Comparison of ENCODE assay signal across 22 cellular contexts in genomic region chr10:106147050-106147449, GRCh38.
"Had no signal": no experiment of that assay in that cellular context is flagged by ENCODE, and none has a peak within 500 bp of the region (broad histone marks: within the 10 kb centered on the region; RNA-seq: fewer than 3 reads in every experiment).

No MANE protein-coding gene starts in this region.

- H3K9me3 Mint-ChIP-seq: activated naive CD4-positive, alpha-beta T cell treated with anti-CD3 and anti-CD28 coated beads for 36 hours; activated naive CD8-positive, alpha-beta T cell treated with anti-CD3 and anti-CD28 coated beads, Interleukin-2, amount 50 U/mL, for 24 hours; stimulated activated memory B cell treated with anti-CD40 and anti-IgM and Interleukin-4, amounts not matched to agents 10 μg/mL and 1 μg/mL and 100 μg/mL, for 72 hours had no signal

- H3K9me3 ChIP-seq: ascending aorta, breast epithelium, gastrocnemius medialis, testis, upper lobe of left lung had no signal

- H2AFZ ChIP-seq: parathyroid adenoma had no signal

- H3K4me3 Mint-ChIP-seq: activated CD4-positive, alpha-beta T cell treated with anti-CD3 and anti-CD28 coated beads, Interleukin-2, amount 10 ng/mL, durations not matched to agents 7 days and 5 days; activated naive CD4-positive, alpha-beta T cell treated with anti-CD3 and anti-CD28 coated beads for 36 hours; activated naive CD8-positive, alpha-beta T cell treated with anti-CD3 and anti-CD28 coated beads, Interleukin-2, amount 50 U/mL, for 24 hours; activated T-cell treated with anti-CD3 and anti-CD28 coated beads, Interleukin-2, amount 50 U/mL, for 4 hours; naive thymus-derived CD4-positive, alpha-beta T cell; stimulated activated memory B cell treated with anti-CD40 and anti-IgM and Interleukin-4, amounts not matched to agents 10 μg/mL and 1 μg/mL and 100 μg/mL, for 72 hours had no signal

- H3K27me3 Mint-ChIP-seq: activated CD4-positive, alpha-beta T cell treated with anti-CD3 and anti-CD28 coated beads, Interleukin-2, amount 10 ng/mL, durations not matched to agents 7 days and 5 days; activated naive CD8-positive, alpha-beta T cell treated with anti-CD3 and anti-CD28 coated beads, Interleukin-2, amount 50 U/mL, for 24 hours; stimulated activated memory B cell treated with anti-CD40 and anti-IgM and Interleukin-4, amounts not matched to agents 10 μg/mL and 1 μg/mL and 100 μg/mL, for 72 hours had no signal

- H3K27ac Mint-ChIP-seq: activated CD4-positive, alpha-beta T cell treated with anti-CD3 and anti-CD28 coated beads, Interleukin-2, amount 10 ng/mL, durations not matched to agents 7 days and 5 days; activated naive CD4-positive, alpha-beta T cell treated with anti-CD3 and anti-CD28 coated beads for 36 hours; activated naive CD8-positive, alpha-beta T cell treated with anti-CD3 and anti-CD28 coated beads, Interleukin-2, amount 50 U/mL, for 24 hours; naive thymus-derived CD4-positive, alpha-beta T cell; stimulated activated memory B cell treated with anti-CD40 and anti-IgM and Interleukin-4, amounts not matched to agents 10 μg/mL and 1 μg/mL and 100 μg/mL, for 72 hours had no signal

- ATAC-seq: activated naive CD8-positive, alpha-beta T cell treated with anti-CD3 and anti-CD28 coated beads, Interleukin-2, amount 50 U/mL, for 24 hours; activated T-cell treated with anti-CD3 and anti-CD28 coated beads, Interleukin-2, amount 50 U/mL, for 4 hours; esophagus mucosa; gastrocnemius medialis; heart left ventricle; left ventricle myocardium superior; naive thymus-derived CD4-positive, alpha-beta T cell; stimulated activated memory B cell treated with anti-CD40 and anti-IgM and Interleukin-4, amounts not matched to agents 10 μg/mL and 1 μg/mL and 100 μg/mL, for 72 hours had no signal

- H3K27me3 ChIP-seq: ascending aorta, breast epithelium, gastrocnemius medialis, heart left ventricle, spleen, testis, upper lobe of left lung had no signal

- H3K27ac ChIP-seq: ascending aorta, breast epithelium, gastrocnemius medialis, heart left ventricle, parathyroid adenoma, spleen, testis, upper lobe of left lung had no signal

- H3K9ac ChIP-seq: parathyroid adenoma had no signal

- H3K4me3 ChIP-seq: ascending aorta, breast epithelium, gastrocnemius medialis, heart left ventricle, spleen, testis, upper lobe of left lung had no signal

- H3K36me3 Mint-ChIP-seq: naive thymus-derived CD4-positive, alpha-beta T cell; stimulated activated memory B cell treated with anti-CD40 and anti-IgM and Interleukin-4, amounts not matched to agents 10 μg/mL and 1 μg/mL and 100 μg/mL, for 72 hours had no signal

- H3K4me1 ChIP-seq: ascending aorta, breast epithelium, gastrocnemius medialis, heart left ventricle, parathyroid adenoma, spleen, testis, upper lobe of left lung had no signal

- H3K4me1 Mint-ChIP-seq: activated CD4-positive, alpha-beta T cell treated with anti-CD3 and anti-CD28 coated beads, Interleukin-2, amount 10 ng/mL, durations not matched to agents 7 days and 5 days; activated naive CD8-positive, alpha-beta T cell treated with anti-CD3 and anti-CD28 coated beads, Interleukin-2, amount 50 U/mL, for 24 hours; naive thymus-derived CD4-positive, alpha-beta T cell; stimulated activated memory B cell treated with anti-CD40 and anti-IgM and Interleukin-4, amounts not matched to agents 10 μg/mL and 1 μg/mL and 100 μg/mL, for 72 hours had no signal

- DNase-seq: activated CD4-positive, alpha-beta T cell treated with anti-CD3 and anti-CD28 coated beads, Interleukin-2, amount 10 ng/mL, durations not matched to agents 7 days and 5 days; activated CD8-positive, alpha-beta memory T cell treated with anti-CD3 and anti-CD28 coated beads, Interleukin-2, amount 50 U/mL, for 4 hours; activated naive CD4-positive, alpha-beta T cell treated with anti-CD3 and anti-CD28 coated beads for 36 hours; activated naive CD8-positive, alpha-beta T cell treated with anti-CD3 and anti-CD28 coated beads, Interleukin-2, amount 50 U/mL, for 24 hours; activated T-cell treated with anti-CD3 and anti-CD28 coated beads, Interleukin-2, amount 50 U/mL, for 4 hours; cortex of kidney; effector CD4-positive, alpha-beta T cell; gastrocnemius medialis; heart left ventricle; kidney glomerular epithelial cell; left ventricle myocardium superior; naive thymus-derived CD4-positive, alpha-beta T cell; spleen; stimulated activated CD4-positive, alpha-beta T cell treated with anti-CD3 and anti-CD28 coated beads, Interleukin-4, amount 100 ng/mL, for 4 hours; T1000; testis; upper lobe of left lung had no signal

- H3K36me3 ChIP-seq: ascending aorta, breast epithelium, gastrocnemius medialis, heart left ventricle, spleen, upper lobe of left lung had no signal
